In genomic region chr12:48031135-48031960, GRCh38 we compare ENCODE assay signal across 1 cellular context.
TF ChIP-seq lines count a peak whose summit lies in the region.

No MANE protein-coding gene starts in this region.

TF ChIP-seq in K562, 482 proteins besides CTCF, POLR2A, EP300 and RAD21:
- TF ChIP-seq SMARCE1 (IDR thresholded peaks at IDR 0.05) (no peak), ZBTB17 (CRISPR knock-in tag; IDR thresholded peaks at IDR 0.05) (no peak), MXD1 (CRISPR knock-in tag; IDR thresholded peaks at IDR 0.05; ENCODE audit: borderline replicate concordance, poor library complexity, severe bottlenecking) (no peak), CHD4 (IDR thresholded peaks at IDR 0.05; ENCODE audit: insufficient read depth, insufficient replicate concordance, low read depth, low read length, poor library complexity, severe bottlenecking) (no peak), ZKSCAN8 (CRISPR knock-in tag; IDR thresholded peaks at IDR 0.05) (no peak), YBX1 (IDR thresholded peaks at IDR 0.05) (no peak), THAP12 (CRISPR knock-in tag; IDR thresholded peaks at IDR 0.05) (no peak), MLLT1 (IDR thresholded peaks at IDR 0.05) (no peak), ZBTB49 (CRISPR knock-in tag; IDR thresholded peaks at IDR 0.05; ENCODE audit: borderline replicate concordance) (no peak), ZNF583 (CRISPR knock-in tag; IDR thresholded peaks at IDR 0.05) (no peak), NFATC3 (IDR thresholded peaks at IDR 0.05) (no peak), NFE2L1 (tag; IDR thresholded peaks at IDR 0.05; ENCODE audit: borderline replicate concordance, low read depth) (no peak)
